In genomic region chr4:121736735-121737351, GRCh38 we compare ENCODE assay signal across 8 cellular contexts. TPM values are rescaled to one million over a fixed set of nuclear protein-coding genes. Genes with fewer than 3 reads are reported as not detected.
A peak's percentile ranks its signal among the peaks of the same experiment; 100 is the strongest.
DNase-seq lines count a peak whose midpoint lies in the region; ATAC-seq and TF ChIP-seq lines count a peak whose summit lies in the region.

No MANE protein-coding gene starts in this region.

- H3K4me1 Mint-ChIP-seq in glutamatergic neuron (ENCODE audit: low read depth, unreplicated experiment) = peaks cover 28% of the 10 kb centered on the region

- intact Hi-C loops in spleen (cut with DNase I; ENCODE audit: low total_unique reads) = no loop called here

- TF ChIP-seq CTCF in GM06990 (IDR thresholded peaks at IDR 0.05; ENCODE audit: insufficient read depth, low read length, poor library complexity, severe bottlenecking) (peak; percentile 47), LNCAP (IDR thresholded peaks at IDR 0.05) (peak; percentile 56), VCaP (conservative IDR thresholded peaks at IDR 0.05) (peak; percentile 74), glutamatergic neuron (IDR thresholded peaks at IDR 0.05; ENCODE audit: partially characterized antibody, unreplicated experiment) (peak; percentile 71), spleen (IDR thresholded peaks at IDR 0.05 in 8 of 11, conservative IDR thresholded peaks at IDR 0.05 in 3 of 11) (peak in 6 of 11 experiments; percentile 19 to 44 (median 40))

- H3K36me3 ChIP-seq in GM06990 (ENCODE audit: control insufficient read depth, insufficient read depth, low read length) = no peaks in the 10 kb centered on the region
- H3K36me3 ChIP-seq in spleen = no peaks in the 10 kb centered on the region

- H3K4me1 ChIP-seq in spleen = no peaks in the 10 kb centered on the region

- no peaks in the 10 kb centered on the region for H3K36me3 Mint-ChIP-seq in glutamatergic neuron (ENCODE audit: unreplicated experiment)

- no peak overlapping the region for H3K4me3 Mint-ChIP-seq in glutamatergic neuron (ENCODE audit: unreplicated experiment)

- 73 to 86% (median 79%) methylated on average over 5 of the region's 5 CpGs for WGBS in spleen, 5 donors

- no peak for ATAC-seq in GM21390 (IDR thresholded peaks at IDR 0.05; ENCODE audit: unreplicated experiment)
- ATAC-seq in GM21717 (IDR thresholded peaks at IDR 0.05; ENCODE audit: unreplicated experiment) = no peak

- H3K27me3 Mint-ChIP-seq in glutamatergic neuron (ENCODE audit: unreplicated experiment) = peaks cover 2% of the 10 kb centered on the region

- no peak overlapping the region for H3K27ac ChIP-seq in VCaP
- H3K27ac ChIP-seq in spleen = no peak overlapping the region

- peak; percentile 14 to 24 for DNase-seq in AML-193 (lab: John Stamatoyannopoulos, UW)
- no peak for DNase-seq in GM06990 (ENCODE audit: extremely low read depth, insufficient read length)
- DNase-seq in glutamatergic neuron = no peak
- DNase-seq in spleen = no peak

- peaks cover 11% of the 10 kb centered on the region for H3K9me3 Mint-ChIP-seq in glutamatergic neuron (ENCODE audit: unreplicated experiment)

- TF ChIP-seq POLR2A in spleen (IDR thresholded peaks at IDR 0.05) = no peak

- H3K4me3 ChIP-seq in GM06990 (replicated peaks; ENCODE audit: low read depth, low read length) (no peak overlapping the region), spleen (no peak overlapping the region)

- H3K9me3 ChIP-seq in spleen = no peaks in the 10 kb centered on the region

- no peak overlapping the region for H3K27ac Mint-ChIP-seq in glutamatergic neuron (ENCODE audit: unreplicated experiment)

- H3K27me3 ChIP-seq in GM06990 (replicated peaks; ENCODE audit: control insufficient read depth, insufficient read depth, low read length) = no peaks in the 10 kb centered on the region
- peaks cover 0 to 12% (median 0%) of the 10 kb centered on the region in 7 donors for H3K27me3 ChIP-seq in spleen (replicated peaks in 1 of 7)

RNA-seq across cellular contexts. Expression of gene SMIM43, which starts 28.1 kb away (rescaled TPM):
- not detected for total RNA-seq in glutamatergic neuron (ENCODE audit: unreplicated experiment)
- 1 to 10 TPM in 1 of 7 donors, under 1 TPM in 2, not detected in 4; 0.32 to 1.5 (median 0.52) TPM for total RNA-seq in spleen
- polyA plus RNA-seq in spleen = under 1 TPM; 0.13 to 0.35 (median 0.29) TPM

RNA-seq across cellular contexts. Expression of gene ANXA5, which starts 40.1 kb away (rescaled TPM):
- total RNA-seq in glutamatergic neuron (ENCODE audit: unreplicated experiment) = 250 TPM
- total RNA-seq in spleen = 100 to 1,000 TPM; 189 to 269 (median 231) TPM
- polyA plus RNA-seq in spleen = 100 to 1,000 TPM; 118 to 220 (median 175) TPM

Comparison
In these comparisons a context has a peak if more than half of its experiments do, and no peak if none do; other contexts are left out.
1. DNase-seq: peak in AML-193 (2 of 2); none in GM06990 (single experiment), glutamatergic neuron (single experiment) and spleen (single experiment).
2. Peak in every context shown above with its lines, with median percentiles within 50 percentile points of each other: CTCF ChIP-seq.